30 cellular contexts compared by ENCODE assay signal in the genomic region with DNA sequence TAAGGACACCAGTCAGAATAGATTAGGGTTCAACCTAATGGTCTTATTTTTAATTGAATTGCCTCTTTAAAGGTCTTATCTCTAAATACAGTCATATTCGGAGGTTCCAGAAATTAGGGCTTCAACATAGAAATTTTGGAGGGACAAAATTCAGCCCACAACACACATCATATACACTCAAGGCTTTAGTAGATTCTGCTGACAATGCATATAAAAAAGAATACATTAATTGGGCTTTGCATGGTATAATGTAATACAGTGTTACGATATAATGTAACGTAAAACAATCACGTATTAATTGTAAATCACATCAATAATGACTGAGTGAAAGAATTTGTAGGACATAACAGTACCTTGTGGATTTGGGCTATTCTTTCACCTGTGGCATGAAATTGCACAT.
"Had no signal": no experiment of that assay in that cellular context is flagged by ENCODE, and none has a peak within 500 bp of the region (broad histone marks: within the 10 kb centered on the region; RNA-seq: fewer than 3 reads in every experiment).

No MANE protein-coding gene starts in this region.

- H3K36me3 ChIP-seq: neural progenitor cell, ovary, spleen, stomach, thoracic aorta, thyroid gland, tibial nerve, upper lobe of left lung, vagina had no signal

- H3K36me3 Mint-ChIP-seq: naive thymus-derived CD4-positive, alpha-beta T cell; natural killer cell; neural progenitor cell; stimulated activated effector memory CD8-positive, alpha-beta T cell treated with anti-CD3 and anti-CD28 coated beads, Interleukin-12 subunit alpha, Interleukin-12 subunit beta, amount 100 ng/mL, for 72 hours; stimulated activated naive B cell treated with anti-CD40 and anti-IgM and Interleukin-4, amounts not matched to agents 10 μg/mL and 1 μg/mL and 100 μg/mL, for 72 hours had no signal

- H3K27me3 ChIP-seq: neural progenitor cell, ovary, spleen, stomach, thyroid gland, tibial nerve, upper lobe of left lung, vagina had no signal

- DNase-seq: naive thymus-derived CD4-positive, alpha-beta T cell; natural killer cell; occipital lobe; ovary; posterior cingulate gyrus; psoas muscle; right cardiac atrium; spleen; stimulated activated CD4-positive, alpha-beta T cell treated with anti-CD3 and anti-CD28 coated beads, Interleukin-12 subunit alpha, Interleukin-12 subunit beta, amount 100 ng/mL, for 4 hours; stimulated activated CD4-positive, alpha-beta T cell treated with anti-CD3 and anti-CD28 coated beads, Interleukin-1b, Interleukin-23, amount 100 ng/mL, for 48 hours; stimulated activated CD4-positive, alpha-beta T cell treated with anti-CD3 and anti-CD28 coated beads, Interleukin-4, amount 100 ng/mL, for 24 hours; stimulated activated naive B cell treated with anti-CD40 and anti-IgM and Interleukin-4, amounts not matched to agents 10 μg/mL and 1 μg/mL and 100 μg/mL, for 72 hours; stimulated activated naive CD4-positive, alpha-beta T cell treated with Interleukin-2 at 50 U/mL for 16 hours; stomach; thyroid gland; trophoblast cell; upper lobe of left lung had no signal

- H3K4me1 Mint-ChIP-seq: naive thymus-derived CD4-positive, alpha-beta T cell; natural killer cell; nephron; neural progenitor cell; stimulated activated effector memory CD8-positive, alpha-beta T cell treated with anti-CD3 and anti-CD28 coated beads, Interleukin-12 subunit alpha, Interleukin-12 subunit beta, amount 100 ng/mL, for 72 hours; stimulated activated naive B cell treated with anti-CD40 and anti-IgM and Interleukin-4, amounts not matched to agents 10 μg/mL and 1 μg/mL and 100 μg/mL, for 72 hours had no signal

- H3K79me2 ChIP-seq: parathyroid adenoma had no signal

- H3K27me3 Mint-ChIP-seq: naive thymus-derived CD4-positive, alpha-beta T cell; progenitor cell of endocrine pancreas; stimulated activated naive B cell treated with anti-CD40 and anti-IgM and Interleukin-4, amounts not matched to agents 10 μg/mL and 1 μg/mL and 100 μg/mL, for 72 hours; stimulated activated naive CD8-positive, alpha-beta T cell treated with anti-CD3 and anti-CD28 coated beads, Interleukin-15, Interleukin-2, amounts not matched to agents 100 ng/mL and 50 ng/mL, for 24 hours had no signal

- ATAC-seq: naive thymus-derived CD4-positive, alpha-beta T cell; natural killer cell; psoas muscle; right cardiac atrium; sciatic nerve; stimulated activated effector memory CD8-positive, alpha-beta T cell treated with anti-CD3 and anti-CD28 coated beads, Interleukin-12 subunit alpha, Interleukin-12 subunit beta, amount 100 ng/mL, for 72 hours; stimulated activated naive B cell treated with anti-CD40 and anti-IgM and Interleukin-4, amounts not matched to agents 10 μg/mL and 1 μg/mL and 100 μg/mL, for 72 hours had no signal

- H3K4me1 ChIP-seq: neural progenitor cell, parathyroid adenoma, psoas muscle, spleen, thyroid gland, tibial nerve, upper lobe of left lung, vagina had no signal

- FAIRE-seq: urothelium cell line had no signal

- H3K27ac Mint-ChIP-seq: naive thymus-derived CD4-positive, alpha-beta T cell; natural killer cell; nephron; neural progenitor cell; progenitor cell of endocrine pancreas; stimulated activated effector memory CD8-positive, alpha-beta T cell treated with anti-CD3 and anti-CD28 coated beads, Interleukin-12 subunit alpha, Interleukin-12 subunit beta, amount 100 ng/mL, for 72 hours; stimulated activated naive B cell treated with anti-CD40 and anti-IgM and Interleukin-4, amounts not matched to agents 10 μg/mL and 1 μg/mL and 100 μg/mL, for 72 hours; stimulated activated naive CD8-positive, alpha-beta T cell treated with anti-CD3 and anti-CD28 coated beads, Interleukin-15, Interleukin-2, amounts not matched to agents 100 ng/mL and 50 ng/mL, for 24 hours had no signal

- H3K9me3 Mint-ChIP-seq: nephron; stimulated activated naive B cell treated with anti-CD40 and anti-IgM and Interleukin-4, amounts not matched to agents 10 μg/mL and 1 μg/mL and 100 μg/mL, for 72 hours had no signal

- H3K27ac ChIP-seq: neural progenitor cell, ovary, parathyroid adenoma, psoas muscle, skin epidermis, spleen, stomach, thoracic aorta, thyroid gland, tibial nerve, upper lobe of left lung, vagina had no signal

- H3K4me2 ChIP-seq: neural progenitor cell, smooth muscle cell had no signal

- H2AFZ ChIP-seq: neural progenitor cell, parathyroid adenoma had no signal

- H3K4me3 ChIP-seq: neural progenitor cell, ovary, psoas muscle, skin epidermis, smooth muscle cell, spleen, stomach, thoracic aorta, thyroid gland, tibial nerve, upper lobe of left lung, vagina had no signal

- H3K9me3 ChIP-seq: ovary, psoas muscle, spleen, stomach, thoracic aorta, thyroid gland, tibial nerve, upper lobe of left lung, vagina had no signal

- H3K9ac ChIP-seq: neural progenitor cell, parathyroid adenoma had no signal

- H3K4me3 Mint-ChIP-seq: naive thymus-derived CD4-positive, alpha-beta T cell; natural killer cell; nephron; neural progenitor cell; stimulated activated effector memory CD8-positive, alpha-beta T cell treated with anti-CD3 and anti-CD28 coated beads, Interleukin-12 subunit alpha, Interleukin-12 subunit beta, amount 100 ng/mL, for 72 hours; stimulated activated naive B cell treated with anti-CD40 and anti-IgM and Interleukin-4, amounts not matched to agents 10 μg/mL and 1 μg/mL and 100 μg/mL, for 72 hours; stimulated activated naive CD8-positive, alpha-beta T cell treated with anti-CD3 and anti-CD28 coated beads, Interleukin-15, Interleukin-2, amounts not matched to agents 100 ng/mL and 50 ng/mL, for 24 hours had no signal
